9 cellular contexts compared by ENCODE assay signal in the genomic region with DNA sequence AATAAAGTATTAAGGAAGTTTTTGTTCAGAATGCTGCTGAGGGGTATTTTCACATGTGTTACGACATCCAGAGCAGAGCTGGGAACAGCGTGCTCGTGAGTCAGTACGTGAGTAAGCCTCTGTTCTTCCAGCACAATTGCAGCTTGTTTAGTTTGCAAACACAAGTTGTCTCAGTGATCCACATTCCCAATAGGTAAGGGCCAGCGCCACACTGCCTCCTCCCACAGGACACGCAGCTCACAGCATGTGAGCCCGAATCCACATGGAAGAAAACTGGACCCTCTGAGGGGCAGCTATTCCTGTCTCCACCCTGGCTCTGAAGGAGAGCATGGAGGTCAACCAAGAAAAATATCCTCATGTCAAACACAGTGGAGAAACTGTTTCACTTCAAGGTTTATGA.
DNase-seq lines count a peak whose midpoint lies in the region; ATAC-seq, FAIRE-seq and TF ChIP-seq lines count a peak whose summit lies in the region.
"Had no signal": no experiment of that assay in that cellular context is flagged by ENCODE, and none has a peak within 500 bp of the region (broad histone marks: within the 10 kb centered on the region; RNA-seq: fewer than 3 reads in every experiment).

No MANE protein-coding gene starts in this region.

- H3K36me3 ChIP-seq in pancreas = no peaks in the 10 kb centered on the region
- H3K36me3 ChIP-seq: right lobe of liver had no signal

- WGBS in pancreas, 2 donors = 33% methylated on average over 7 of the region's 7 CpGs

- DNase-seq in Ammon's horn (ENCODE audit: low spot score) (peak; percentile 89), RPMI7951 (ENCODE audit: low read depth) (peak; percentile 95), fibroblast of pulmonary artery (ENCODE audit: low read depth) (peak; percentile 99), pancreas (peak in 3 of 6 donors; percentile 23 to 28 (median 24)), Kasumi-1 (lab: John Stamatoyannopoulos, UW) (no peak)

- H3K4me3 ChIP-seq in fibroblast of pulmonary artery (replicated peaks; ENCODE audit: low read depth, low read length) = no peak overlapping the region
- H3K4me3 ChIP-seq in pancreas = no peak overlapping the region
- H3K4me3 ChIP-seq: right lobe of liver had no signal

- no peaks in the 10 kb centered on the region for H3K4me1 ChIP-seq in pancreas
- H3K4me1 ChIP-seq: right lobe of liver had no signal

- no peak for FAIRE-seq in pancreas (lab: Jason Lieb, UNC)

- no peak for TF ChIP-seq CTCF in fibroblast of pulmonary artery (IDR thresholded peaks at IDR 0.05; ENCODE audit: low read length, missing control alignments)
- no peak for TF ChIP-seq CTCF in pancreas (IDR thresholded peaks at IDR 0.05)

- no peaks in the 10 kb centered on the region for H3K27me3 ChIP-seq in pancreas

- ATAC-seq in pancreas (peak in 3 of 4 donors; percentile 83 to 90 (median 88)), HG02798 (IDR thresholded peaks at IDR 0.05; ENCODE audit: poor library complexity, unreplicated experiment) (no peak), HG02981 (IDR thresholded peaks at IDR 0.05; ENCODE audit: unreplicated experiment) (no peak), GM19397 (IDR thresholded peaks at IDR 0.05; ENCODE audit: unreplicated experiment) (no peak)

- no peaks in the 10 kb centered on the region for H3K9me3 ChIP-seq in pancreas
- H3K9me3 ChIP-seq: right lobe of liver had no signal

- H3K27ac ChIP-seq in pancreas = peak overlapping the region in 1 of 4 donors; percentile 40
- H3K27ac ChIP-seq: right lobe of liver had no signal

- intact Hi-C loops in pancreas (cut with DNase I) = no loop called here

Comparison
In these comparisons a context has a peak if more than half of its experiments do, and no peak if none do; other contexts are left out.
1. DNase-seq: peak in Ammon's horn (single experiment), RPMI7951 (single experiment) and fibroblast of pulmonary artery (single experiment); none in Kasumi-1 (0 of 2).
2. ATAC-seq: peak in pancreas (3 of 4); none in HG02798 (single experiment), HG02981 (single experiment) and GM19397 (single experiment).